ENCODE assay signal across 1 cellular context in genomic region chr2:20447437-20448245, GRCh38.
TF ChIP-seq lines count a peak whose summit lies in the region.

No MANE protein-coding gene starts in this region.

TF ChIP-seq in HepG2, 621 proteins besides CTCF, POLR2A, EP300 and RAD21 (continued from another document and continues in another):
- TF ChIP-seq ZMYM3 (CRISPR knock-in tag; IDR thresholded peaks at IDR 0.05) (0 out of 2 replicates have a peak, but pooled peaks have one; percentile 28), GZF1 (CRISPR knock-in tag; IDR thresholded peaks at IDR 0.05) (peak; percentile 55; the same call in 1 of the 2 replicates), MED1 (CRISPR knock-in tag; IDR thresholded peaks at IDR 0.05) (0 out of 2 replicates have a peak, but pooled peaks have one; percentile 36), KAT2B (IDR thresholded peaks at IDR 0.05; ENCODE audit: borderline replicate concordance, low read depth, low read length) (no peak), ZBTB43 (CRISPR knock-in tag; conservative IDR thresholded peaks at IDR 0.05) (no peak), TERF1 (CRISPR knock-in tag; IDR thresholded peaks at IDR 0.05) (peak; percentile 44; the same call in 1 of the 2 replicates), RERE (CRISPR knock-in tag; IDR thresholded peaks at IDR 0.05; ENCODE audit: low read depth) (no peak), SAFB2 (CRISPR knock-in tag; IDR thresholded peaks at IDR 0.05; ENCODE audit: borderline replicate concordance, low read depth) (no peak; the same call in 1 of the 2 replicates), ZNF503 (CRISPR knock-in tag; IDR thresholded peaks at IDR 0.05) (peak; percentile 59; the same call in 1 of the 2 replicates), MIER2 (CRISPR knock-in tag; IDR thresholded peaks at IDR 0.05) (no peak), POGZ (CRISPR knock-in tag; IDR thresholded peaks at IDR 0.05) (peak; percentile 20; the same call in 1 of the 2 replicates), FOXO4 (CRISPR knock-in tag; conservative IDR thresholded peaks at IDR 0.05) (0 out of 2 replicates have a peak, but pooled peaks have one; percentile 90), ZNF891 (CRISPR knock-in tag; IDR thresholded peaks at IDR 0.05) (peak; percentile 75), PAX8 (CRISPR knock-in tag; IDR thresholded peaks at IDR 0.05; ENCODE audit: borderline replicate concordance) (0 out of 2 replicates have a peak, but pooled peaks have one; percentile 33), DNMT1 (CRISPR knock-in tag; IDR thresholded peaks at IDR 0.05) (no peak; the same call in 1 of the 2 replicates), HES4 (CRISPR knock-in tag; IDR thresholded peaks at IDR 0.05; ENCODE audit: borderline replicate concordance) (peak; percentile 89), ZNF34 (CRISPR knock-in tag; IDR thresholded peaks at IDR 0.05; ENCODE audit: borderline replicate concordance) (peak; percentile 88; the same call in 1 of the 2 replicates), TRAFD1 (CRISPR knock-in tag; IDR thresholded peaks at IDR 0.05; ENCODE audit: borderline replicate concordance) (no peak), ZBTB49 (CRISPR knock-in tag; IDR thresholded peaks at IDR 0.05; ENCODE audit: borderline replicate concordance) (no peak), ZFP90 (CRISPR knock-in tag; IDR thresholded peaks at IDR 0.05; ENCODE audit: borderline replicate concordance) (peak; percentile 55; the same call in 1 of the 2 replicates), ATF7-NPFF (CRISPR knock-in tag; IDR thresholded peaks at IDR 0.05; ENCODE audit: low read depth) (peak; percentile 55; the same call in 1 of the 2 replicates), HDAC1 (CRISPR knock-in tag; IDR thresholded peaks at IDR 0.05) (0 out of 2 replicates have a peak, but pooled peaks have one; percentile 16), ZNF883 (CRISPR knock-in tag; IDR thresholded peaks at IDR 0.05; ENCODE audit: not compliant biosample characterization) (peak; percentile 63), MXD3 (CRISPR knock-in tag; IDR thresholded peaks at IDR 0.05) (peak; percentile 0; the same call in 1 of the 2 replicates), GABPA (IDR thresholded peaks at IDR 0.05; ENCODE audit: low read depth, low read length) (no peak), GABPA (CRISPR knock-in tag; IDR thresholded peaks at IDR 0.05; ENCODE audit: low read depth) (no peak), ZBTB10 (CRISPR knock-in tag; IDR thresholded peaks at IDR 0.05; ENCODE audit: borderline replicate concordance) (no peak), ZBTB34 (CRISPR knock-in tag; IDR thresholded peaks at IDR 0.05) (no peak), HNF4G (IDR thresholded peaks at IDR 0.05; ENCODE audit: borderline replicate concordance, low read depth, low read length) (no peak), HNF4G (CRISPR knock-in tag; IDR thresholded peaks at IDR 0.05; ENCODE audit: borderline replicate concordance, low read depth) (peak; percentile 62; the same call in 1 of the 2 replicates), ZNF235 (CRISPR knock-in tag; IDR thresholded peaks at IDR 0.05; ENCODE audit: borderline replicate concordance) (no peak), TOPORS (CRISPR knock-in tag; IDR thresholded peaks at IDR 0.05) (peak; percentile 30; the same call in 1 of the 2 replicates), GTF3A (CRISPR knock-in tag; conservative IDR thresholded peaks at IDR 0.05) (0 out of 2 replicates have a peak, but pooled peaks have one; percentile 49)
